33 cellular contexts compared by ENCODE assay signal in the genomic region with DNA sequence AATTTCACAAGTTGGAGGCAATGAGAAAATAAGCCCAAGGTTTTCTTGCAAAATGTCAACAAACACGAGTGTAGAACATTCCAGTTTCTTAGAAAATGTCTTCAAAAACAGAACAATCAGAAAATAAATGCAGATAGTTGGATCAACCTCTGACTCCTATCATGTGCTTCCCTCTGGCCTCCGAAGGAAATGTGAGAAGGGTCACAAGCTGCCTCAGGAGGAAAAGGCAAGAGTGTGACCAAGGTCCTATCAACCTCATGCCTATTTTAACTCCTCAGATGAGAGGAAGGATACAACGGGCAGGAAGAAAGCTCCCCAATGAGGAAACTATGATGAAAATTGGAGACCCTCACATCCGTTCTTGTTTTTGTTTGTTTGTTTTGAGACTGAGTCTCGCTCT. TPM values are rescaled to one million over a fixed set of nuclear protein-coding genes. Genes with fewer than 3 reads are reported as not detected.
"Had no signal": no experiment of that assay in that cellular context is flagged by ENCODE, and none has a peak within 500 bp of the region (broad histone marks: within the 10 kb centered on the region; RNA-seq: fewer than 3 reads in every experiment).

No MANE protein-coding gene starts in this region.

- H3K9me3 ChIP-seq: colonic mucosa, heart right ventricle, left lung, prostate gland, right atrium auricular region, sigmoid colon, suprapubic skin, transverse colon had no signal

- H3K36me3 ChIP-seq: colonic mucosa, heart right ventricle, left lung, prostate gland, right atrium auricular region, sigmoid colon, suprapubic skin, transverse colon had no signal

- H3K27me3 ChIP-seq: colonic mucosa, heart right ventricle, left lung, right atrium auricular region, sigmoid colon, suprapubic skin, transverse colon had no signal

- FAIRE-seq: islet of Langerhans had no signal

- DNase-seq: colonic mucosa; effector CD8-positive, alpha-beta T cell; endodermal cell; foreskin melanocyte; glutamatergic neuron; heart right ventricle; hippocampal formation; left cardiac atrium; left lung; mammary epithelial cell; naive thymus-derived CD8-positive, alpha-beta T cell; nephron progenitor cell; nucleus accumbens; sigmoid colon; stimulated activated CD4-positive, alpha-beta T cell treated with anti-CD3 and anti-CD28 coated beads, Interleukin-2, amount 100 ng/mL, for 48 hours; stimulated activated naive B cell treated with anti-CD40 and anti-IgM and Interleukin-4, amounts not matched to agents 10 μg/mL and 1 μg/mL and 100 μg/mL, for 72 hours; transverse colon had no signal

- ATAC-seq: esophagus mucosa; heart right ventricle; left lung; naive thymus-derived CD8-positive, alpha-beta T cell; stimulated activated naive B cell treated with anti-CD40 and anti-IgM and Interleukin-4, amounts not matched to agents 10 μg/mL and 1 μg/mL and 100 μg/mL, for 72 hours had no signal

- H3K4me1 ChIP-seq: colonic mucosa, heart right ventricle, left lung, prostate gland, right atrium auricular region, sigmoid colon, suprapubic skin had no signal

- H3K4me3 ChIP-seq: colonic mucosa, heart right ventricle, left lung, prostate gland, right atrium auricular region, sigmoid colon, suprapubic skin, transverse colon had no signal

- H3K27ac ChIP-seq: colonic mucosa, epithelial cell of prostate, heart right ventricle, left lung, prostate gland, right atrium auricular region, sigmoid colon, suprapubic skin, transverse colon had no signal

RNA-seq across cellular contexts. Expression of a gene that starts 7.9 kb away (rescaled TPM):
- total RNA-seq: cerebellum; colonic mucosa; endodermal cell; esophagus mucosa; fibroblast of lung; heart right ventricle; kidney epithelial cell; left cardiac atrium; left lung; lower leg skin; mammary epithelial cell; mesenteric fat pad; myocyte; naive thymus-derived CD8-positive, alpha-beta T cell; osteocyte; prostate gland; right atrium auricular region; sigmoid colon; skeletal muscle tissue; suprapubic skin; transverse colon; urinary bladder had no signal
- polyA plus RNA-seq: fibroblast of lung; heart right ventricle; mammary epithelial cell; naive thymus-derived CD8-positive, alpha-beta T cell; sigmoid colon; thymus; urinary bladder had no signal

RNA-seq across cellular contexts. Expression of a gene that starts 43.3 kb away (rescaled TPM):
- total RNA-seq: naive thymus-derived CD8-positive, alpha-beta T cell; osteocyte had no signal
- polyA plus RNA-seq: naive thymus-derived CD8-positive, alpha-beta T cell had no signal

RNA-seq across cellular contexts. Expression of a gene that starts 50.1 kb away (rescaled TPM):
- total RNA-seq: cerebellum; colonic mucosa; endodermal cell; esophagus mucosa; fibroblast of lung; heart right ventricle; kidney epithelial cell; left cardiac atrium; left lung; mammary epithelial cell; mesenteric fat pad; myocyte; naive thymus-derived CD8-positive, alpha-beta T cell; osteocyte; prostate gland; right atrium auricular region; sigmoid colon; skeletal muscle tissue; suprapubic skin; transverse colon; urinary bladder had no signal
- polyA plus RNA-seq: fibroblast of lung; heart right ventricle; mammary epithelial cell; naive thymus-derived CD8-positive, alpha-beta T cell; sigmoid colon; thymus; urinary bladder had no signal

RNA-seq across cellular contexts. Expression of a gene that starts 53.6 kb away (rescaled TPM):
- total RNA-seq: cerebellum; colonic mucosa; endodermal cell; esophagus mucosa; fibroblast of lung; heart right ventricle; kidney epithelial cell; left cardiac atrium; left lung; mammary epithelial cell; mesenteric fat pad; myocyte; naive thymus-derived CD8-positive, alpha-beta T cell; osteocyte; prostate gland; right atrium auricular region; sigmoid colon; skeletal muscle tissue; suprapubic skin; transverse colon; urinary bladder had no signal
- polyA plus RNA-seq: fibroblast of lung; heart right ventricle; mammary epithelial cell; naive thymus-derived CD8-positive, alpha-beta T cell; sigmoid colon; thymus; urinary bladder had no signal

RNA-seq across cellular contexts. Expression of a gene that starts 57.2 kb away (rescaled TPM):
- total RNA-seq: cerebellum; colonic mucosa; endodermal cell; esophagus mucosa; fibroblast of lung; heart right ventricle; kidney epithelial cell; left cardiac atrium; left lung; mammary epithelial cell; mesenteric fat pad; myocyte; naive thymus-derived CD8-positive, alpha-beta T cell; osteocyte; prostate gland; right atrium auricular region; sigmoid colon; skeletal muscle tissue; transverse colon; urinary bladder had no signal
- polyA plus RNA-seq: fibroblast of lung; heart right ventricle; mammary epithelial cell; naive thymus-derived CD8-positive, alpha-beta T cell; sigmoid colon; thymus; urinary bladder had no signal
